Comparison of ENCODE assay signal across 12 cellular contexts in genomic region chr16:85916141-85916890, GRCh38. TPM values are rescaled to one million over a fixed set of nuclear protein-coding genes. Genes with fewer than 3 reads are reported as not detected.
DNase-seq lines count a peak whose midpoint lies in the region; ATAC-seq and TF ChIP-seq lines count a peak whose summit lies in the region.
"Had no signal": no experiment of that assay in that cellular context is flagged by ENCODE, and none has a peak within 500 bp of the region (broad histone marks: within the 10 kb centered on the region; RNA-seq: fewer than 3 reads in every experiment).

No MANE protein-coding gene starts in this region.

- DNase-seq in Calu3 = peak; percentile 75
- DNase-seq in PC-3 = peak; percentile 27
- no peak for DNase-seq in effector memory CD8-positive, alpha-beta T cell
- no peak for DNase-seq in NCI-H1694 treated with DMSO at 0.1 percent for 48 hours (lab: John Stamatoyannopoulos, UW)
- DNase-seq in NCI-H345 treated with DMSO at 0.1 percent for 48 hours (lab: John Stamatoyannopoulos, UW; ENCODE audit: unreplicated experiment) = no peak
- DNase-seq in CD8-positive, alpha-beta memory T cell = no peak
- DNase-seq in inferior parietal cortex (ENCODE audit: extremely low spot score) = no peak
- DNase-seq: activated CD4-positive, CD25-positive, alpha-beta regulatory T cell; IMR-90; NCI-H524 treated with DMSO at 0.1 percent for 48 hours had no signal

- no peaks in the 10 kb centered on the region for H3K9me2 ChIP-seq in PC-3 (replicated peaks; ENCODE audit: low read length)

- H3K9me3 Mint-ChIP-seq in Calu3 (ENCODE audit: low read depth, unreplicated experiment) = no peaks in the 10 kb centered on the region
- H3K9me3 Mint-ChIP-seq in effector memory CD8-positive, alpha-beta T cell = no peaks in the 10 kb centered on the region
- H3K9me3 Mint-ChIP-seq in CD8-positive, alpha-beta memory T cell = no peaks in the 10 kb centered on the region

- peaks cover 21% of the 10 kb centered on the region for H3K27me3 ChIP-seq in PC-3 (ENCODE audit: low read length)
- H3K27me3 ChIP-seq in mucosa of stomach (ENCODE audit: control insufficient read depth, insufficient read depth, low read length) = no peaks in the 10 kb centered on the region
- no peaks in the 10 kb centered on the region for H3K27me3 ChIP-seq in CD8-positive, alpha-beta memory T cell (ENCODE audit: insufficient read depth, low read length, poor library complexity, severe bottlenecking)
- H3K27me3 ChIP-seq: ascending aorta had no signal

- H3F3A ChIP-seq in PC-3 (ENCODE audit: low read length, unreplicated experiment) = no peaks in the 10 kb centered on the region

- CTCF ChIA-PET in Calu3 (lab: Charles Lee) = interaction anchor here (0.5 to 1.8 kb wide), 4 partner anchors 13 to 185 kb away, joined by 3 to 6 read pairs (median 6); no protein-coding TSS in a partner anchor
- CTCF ChIA-PET in PC-3 (lab: Charles Lee) = no interaction called here
- CTCF ChIA-PET in CD8-positive, alpha-beta memory T cell (lab: Charles Lee) = no interaction called here

- BruUV-seq in Calu3 (replicated peaks; lab: Mats Ljungman, UMichigan) (no TSS peak), PC-3 (replicated peaks; lab: Mats Ljungman, UMichigan) (no TSS peak)

- H4K20me1 ChIP-seq in PC-3 (ENCODE audit: low read length) = no peaks in the 10 kb centered on the region

- POLR2A ChIA-PET in PC-3 (lab: Charles Lee; ENCODE audit: unreplicated experiment) = no interaction called here
- POLR2A ChIA-PET in CD8-positive, alpha-beta memory T cell (lab: Charles Lee) = no interaction called here

- H3K27ac ChIP-seq in PC-3 (ENCODE audit: low read length) = no peak overlapping the region
- H3K27ac ChIP-seq in CD8-positive, alpha-beta memory T cell (ENCODE audit: low read depth, low read length) = no peak overlapping the region
- H3K27ac ChIP-seq: ascending aorta had no signal

- H3K79me2 ChIP-seq in PC-3 (ENCODE audit: low read length) = no peaks in the 10 kb centered on the region

- no peak overlapping the region for H3K4me2 ChIP-seq in PC-3 (ENCODE audit: low read length)

- no peak for ATAC-seq in PC-3
- peak; percentile 56 for ATAC-seq in effector memory CD8-positive, alpha-beta T cell (replicated peaks)

- H2AFZ ChIP-seq in PC-3 (ENCODE audit: low read length) = no peak overlapping the region

- H3K9ac ChIP-seq in PC-3 (ENCODE audit: low read length) (no peak overlapping the region), mucosa of stomach (ENCODE audit: low read length) (peak overlapping the region; percentile 51)

- H3K4me3 ChIP-seq in PC-3 (ENCODE audit: low read length) (no peak overlapping the region), mucosa of stomach (ENCODE audit: low read length) (no peak overlapping the region)
- H3K4me3 ChIP-seq in CD8-positive, alpha-beta memory T cell (ENCODE audit: low read length) = no peak overlapping the region
- H3K4me3 ChIP-seq: ascending aorta had no signal

- H3K4me3 Mint-ChIP-seq in Calu3 (ENCODE audit: low read depth, unreplicated experiment) = peak overlapping the region; percentile 37
- H3K4me3 Mint-ChIP-seq in effector memory CD8-positive, alpha-beta T cell = no peak overlapping the region
- peak overlapping the region in 1 of 7 donors; percentile 6 for H3K4me3 Mint-ChIP-seq in CD8-positive, alpha-beta memory T cell

- intact Hi-C loops in Calu3 (cut with micrococcal nuclease; ENCODE audit: unreplicated experiment) = no loop called here
- intact Hi-C loops in PC-3 (cut with micrococcal nuclease) = no loop called here

- no peaks in the 10 kb centered on the region for H3K9me3 ChIP-seq in PC-3 (ENCODE audit: low read length)
- H3K9me3 ChIP-seq in mucosa of stomach (ENCODE audit: control insufficient read depth, low read length) = no peaks in the 10 kb centered on the region
- H3K9me3 ChIP-seq in CD8-positive, alpha-beta memory T cell (ENCODE audit: low read length) = no peaks in the 10 kb centered on the region
- H3K9me3 ChIP-seq: ascending aorta had no signal

- peaks cover 12% of the 10 kb centered on the region for H3K4me1 Mint-ChIP-seq in Calu3 (ENCODE audit: low read depth, unreplicated experiment)
- peaks cover 12 to 16% of the 10 kb centered on the region in 2 donors for H3K4me1 Mint-ChIP-seq in effector memory CD8-positive, alpha-beta T cell (ENCODE audit: low read depth in 2 of 2)
- H3K4me1 Mint-ChIP-seq in CD8-positive, alpha-beta memory T cell = peaks cover 3 to 7% (median 4%) of the 10 kb centered on the region in 3 donors

- H3K36me3 ChIP-seq in PC-3 (ENCODE audit: low read depth, low read length) (no peaks in the 10 kb centered on the region), mucosa of stomach (ENCODE audit: control insufficient read depth, insufficient read depth, low read length) (no peaks in the 10 kb centered on the region)
- no peaks in the 10 kb centered on the region for H3K36me3 ChIP-seq in CD8-positive, alpha-beta memory T cell (ENCODE audit: insufficient read depth, low read length)
- H3K36me3 ChIP-seq: ascending aorta had no signal

- H3K36me3 Mint-ChIP-seq in Calu3 (ENCODE audit: insufficient read depth, unreplicated experiment) = peaks cover 4% of the 10 kb centered on the region
- H3K36me3 Mint-ChIP-seq in effector memory CD8-positive, alpha-beta T cell (ENCODE audit: insufficient read depth) = peaks cover 22% of the 10 kb centered on the region
- peaks cover 0 to 4% (median 1%) of the 10 kb centered on the region in 3 donors for H3K36me3 Mint-ChIP-seq in CD8-positive, alpha-beta memory T cell

- TF ChIP-seq CTCF in Calu3 (IDR thresholded peaks at IDR 0.05; ENCODE audit: unreplicated experiment) (no peak), PC-3 (conservative IDR thresholded peaks at IDR 0.05; ENCODE audit: low read depth, low read length) (no peak)

- H3K4me1 ChIP-seq in PC-3 (ENCODE audit: insufficient read depth, low read length) = peaks cover 4% of the 10 kb centered on the region; the same call in 1 of the 2 replicates
- peaks cover 29% of the 10 kb centered on the region for H3K4me1 ChIP-seq in mucosa of stomach (ENCODE audit: control insufficient read depth, insufficient read depth, low read length)
- no peaks in the 10 kb centered on the region for H3K4me1 ChIP-seq in CD8-positive, alpha-beta memory T cell (ENCODE audit: insufficient read depth, low read length)
- H3K4me1 ChIP-seq: ascending aorta had no signal

- H3K27me3 Mint-ChIP-seq in Calu3 (ENCODE audit: unreplicated experiment) = no peaks in the 10 kb centered on the region
- H3K27me3 Mint-ChIP-seq in effector memory CD8-positive, alpha-beta T cell = no peaks in the 10 kb centered on the region
- no peaks in the 10 kb centered on the region for H3K27me3 Mint-ChIP-seq in CD8-positive, alpha-beta memory T cell

- H3K27ac Mint-ChIP-seq in Calu3 (ENCODE audit: unreplicated experiment) = peak overlapping the region; percentile 25
- peak overlapping the region in 1 of 2 donors; percentile 6 for H3K27ac Mint-ChIP-seq in effector memory CD8-positive, alpha-beta T cell
- peak overlapping the region in 1 of 8 donors; percentile 55 for H3K27ac Mint-ChIP-seq in CD8-positive, alpha-beta memory T cell

RNA-seq across cellular contexts. Expression of gene IRF8, which starts 17.4 kb away (rescaled TPM):
- total RNA-seq in Calu3 (2022) (5.0 and 10.5 TPM in 2 replicates), PC-3 (2014; rRNA removed) (not detected in 2 replicates)
- total RNA-seq in CD8-positive, alpha-beta memory T cell = 10 to 100 TPM; 19.2 to 22.0 TPM
- polyA plus RNA-seq in CD8-positive, alpha-beta memory T cell = 2.1 TPM
- total RNA-seq: IMR-90 had no signal
- polyA plus RNA-seq: IMR-90 had no signal

Comparison
In these comparisons a context has a peak if more than half of its experiments do, and no peak if none do; other contexts are left out.
1. DNase-seq: peak in Calu3 (single experiment) and PC-3 (single experiment); none in effector memory CD8-positive, alpha-beta T cell (0 of 3), NCI-H1694 treated with DMSO at 0.1 percent for 48 hours (single experiment), NCI-H345 treated with DMSO at 0.1 percent for 48 hours (single experiment), CD8-positive, alpha-beta memory T cell (0 of 5) and inferior parietal cortex (single experiment).